1 cellular context compared by ENCODE assay signal in genomic region chr17:50354776-50355175, GRCh38.
TF ChIP-seq lines count a peak whose summit lies in the region.

No MANE protein-coding gene starts in this region.

TF ChIP-seq in GM12878, 131 proteins besides CTCF, POLR2A, EP300 and RAD21:
- TF ChIP-seq RELB (IDR thresholded peaks at IDR 0.05; ENCODE audit: low read depth) = no peak
- no peak for TF ChIP-seq SMAD5 (IDR thresholded peaks at IDR 0.05; ENCODE audit: low read depth)
- TF ChIP-seq MLLT1 (IDR thresholded peaks at IDR 0.05) = no peak
- no peak for TF ChIP-seq YBX1 (IDR thresholded peaks at IDR 0.05)
- TF ChIP-seq KAT2A (conservative IDR thresholded peaks at IDR 0.05; ENCODE audit: control insufficient read depth, low read depth, low read length) = no peak
- no peak for TF ChIP-seq PKNOX1 (IDR thresholded peaks at IDR 0.05)
- TF ChIP-seq ESRRA (IDR thresholded peaks at IDR 0.05; ENCODE audit: low read length) = no peak
- TF ChIP-seq E2F8 (IDR thresholded peaks at IDR 0.05; ENCODE audit: low read depth, partially characterized antibody) = no peak
- no peak for TF ChIP-seq PAX8 (IDR thresholded peaks at IDR 0.05)
- no peak for TF ChIP-seq SMARCA5 (IDR thresholded peaks at IDR 0.05)
- TF ChIP-seq CHD1 (IDR thresholded peaks at IDR 0.05; ENCODE audit: low read depth, low read length) = no peak
- TF ChIP-seq SKIL (IDR thresholded peaks at IDR 0.05; ENCODE audit: low read depth, poor library complexity, severe bottlenecking) = no peak
- TF ChIP-seq CUX1 (IDR thresholded peaks at IDR 0.05; ENCODE audit: insufficient replicate concordance, low read depth, low read length) = no peak
- no peak for TF ChIP-seq USF1 (IDR thresholded peaks at IDR 0.05; ENCODE audit: borderline replicate concordance, extremely low read length, insufficient read depth, low read depth, low read length)
